Comparison of ENCODE assay signal across 9 cellular contexts in the genomic region with DNA sequence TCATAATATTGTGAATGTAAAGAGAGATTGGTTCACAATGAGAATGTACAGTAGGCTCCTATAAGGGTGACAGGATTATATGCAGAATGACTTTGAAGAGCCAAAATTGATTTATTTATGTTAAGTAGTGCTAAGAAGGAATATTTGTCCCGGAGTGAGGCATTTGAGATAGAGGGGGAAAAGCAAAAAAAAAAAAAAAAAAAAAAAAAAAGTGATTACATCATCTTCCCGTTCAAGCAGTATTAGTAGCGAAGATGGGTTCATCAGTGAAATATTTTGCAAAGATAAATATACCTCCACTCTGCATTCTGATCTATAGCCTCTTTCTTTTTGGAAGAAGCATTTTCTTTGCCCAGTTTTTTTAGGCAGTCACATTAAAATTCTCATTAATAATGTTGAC.
DNase-seq lines count a peak whose midpoint lies in the region; ATAC-seq and TF ChIP-seq lines count a peak whose summit lies in the region.
"Had no signal": no experiment of that assay in that cellular context is flagged by ENCODE, and none has a peak within 500 bp of the region (broad histone marks: within the 10 kb centered on the region; RNA-seq: fewer than 3 reads in every experiment).

No MANE protein-coding gene starts in this region.

- H3K27ac ChIP-seq in stomach: peak overlapping the region in 4 of 5 donors; percentile 83 to 95 (median 90)

- H3K27ac Mint-ChIP-seq in T-helper 2 cell treated with Interferon-gamma antibody and Interleukin-4, amounts not matched to agents 5 μg/mL and 100 μg/mL, for 36 hours: no peak overlapping the region
- H3K27ac Mint-ChIP-seq in activated naive CD8-positive, alpha-beta T cell treated with anti-CD3 and anti-CD28 coated beads, Interleukin-2, amount 10 ng/mL, durations not matched to agents 7 days and 5 days: no peak overlapping the region

- intact Hi-C loops in stomach (cut with DNase I; ENCODE audit: low total_unique reads): loop anchor here (10.0 kb wide), 1 partner anchor 175 kb away; no protein-coding TSS in a partner anchor

- peaks cover 68% of the 10 kb centered on the region for H3K4me1 Mint-ChIP-seq in T-helper 2 cell treated with Interferon-gamma antibody and Interleukin-4, amounts not matched to agents 5 μg/mL and 100 μg/mL, for 36 hours (ENCODE audit: low read depth)
- H3K4me1 Mint-ChIP-seq in activated naive CD8-positive, alpha-beta T cell treated with anti-CD3 and anti-CD28 coated beads, Interleukin-2, amount 10 ng/mL, durations not matched to agents 7 days and 5 days: peaks cover 58% of the 10 kb centered on the region

- no peaks in the 10 kb centered on the region for H3K9me3 Mint-ChIP-seq in T-helper 2 cell treated with Interferon-gamma antibody and Interleukin-4, amounts not matched to agents 5 μg/mL and 100 μg/mL, for 36 hours
- no peaks in the 10 kb centered on the region for H3K9me3 Mint-ChIP-seq in activated naive CD8-positive, alpha-beta T cell treated with anti-CD3 and anti-CD28 coated beads, Interleukin-2, amount 10 ng/mL, durations not matched to agents 7 days and 5 days

- peak overlapping the region; percentile 85 for H3K4me3 Mint-ChIP-seq in T-helper 2 cell treated with Interferon-gamma antibody and Interleukin-4, amounts not matched to agents 5 μg/mL and 100 μg/mL, for 36 hours
- H3K4me3 Mint-ChIP-seq in activated naive CD8-positive, alpha-beta T cell treated with anti-CD3 and anti-CD28 coated beads, Interleukin-2, amount 10 ng/mL, durations not matched to agents 7 days and 5 days: peak overlapping the region; percentile 96

- H3K4me3 ChIP-seq in stomach: peak overlapping the region in 3 of 4 donors; percentile 51 to 61 (median 52)
- H3K4me3 ChIP-seq: HAP-1 had no signal

- ATAC-seq in activated naive CD8-positive, alpha-beta T cell treated with anti-CD3 and anti-CD28 coated beads, Interleukin-2, amount 10 ng/mL, durations not matched to agents 7 days and 5 days (ENCODE audit: low read depth): no peak
- ATAC-seq in activated CD4-positive, CD25-positive, alpha-beta regulatory T cell treated with anti-CD3 and anti-CD28 coated beads, Interleukin-2, amount 50 U/mL, for 24 hours: no peak
- ATAC-seq in HG02610 (IDR thresholded peaks at IDR 0.05; ENCODE audit: unreplicated experiment) (no peak), GM21447 (IDR thresholded peaks at IDR 0.05; ENCODE audit: unreplicated experiment) (no peak)

- H3K36me3 Mint-ChIP-seq in T-helper 2 cell treated with Interferon-gamma antibody and Interleukin-4, amounts not matched to agents 5 μg/mL and 100 μg/mL, for 36 hours (ENCODE audit: low read depth): peaks cover 52% of the 10 kb centered on the region
- H3K36me3 Mint-ChIP-seq in activated naive CD8-positive, alpha-beta T cell treated with anti-CD3 and anti-CD28 coated beads, Interleukin-2, amount 10 ng/mL, durations not matched to agents 7 days and 5 days: peaks cover 23% of the 10 kb centered on the region

- POLR2A ChIA-PET in activated naive CD8-positive, alpha-beta T cell treated with anti-CD3 and anti-CD28 coated beads, Interleukin-2, amount 10 ng/mL, durations not matched to agents 7 days and 5 days (lab: Charles Lee): no interaction called here

- TF ChIP-seq POLR2A in stomach (IDR thresholded peaks at IDR 0.05): no peak

- no peaks in the 10 kb centered on the region for H3K9me3 ChIP-seq in stomach
- H3K9me3 ChIP-seq: HAP-1 had no signal

- 41 to 58% (median 44%) methylated on average over 3 of the region's 3 CpGs for WGBS in stomach, 5 donors

- peaks cover 15 to 27% (median 25%) of the 10 kb centered on the region in 4 donors for H3K36me3 ChIP-seq in stomach
- H3K36me3 ChIP-seq: HAP-1 had no signal

- H3K27me3 Mint-ChIP-seq in T-helper 2 cell treated with Interferon-gamma antibody and Interleukin-4, amounts not matched to agents 5 μg/mL and 100 μg/mL, for 36 hours (ENCODE audit: low read depth): no peaks in the 10 kb centered on the region
- H3K27me3 Mint-ChIP-seq in activated naive CD8-positive, alpha-beta T cell treated with anti-CD3 and anti-CD28 coated beads, Interleukin-2, amount 10 ng/mL, durations not matched to agents 7 days and 5 days: no peaks in the 10 kb centered on the region

- TF ChIP-seq EP300 in stomach (IDR thresholded peaks at IDR 0.05): no peak

- no peak for DNase-seq in T-helper 2 cell treated with Interferon-gamma antibody and Interleukin-4, amounts not matched to agents 5 μg/mL and 100 μg/mL, for 36 hours (ENCODE audit: low spot score)
- DNase-seq in T-helper 2 cell: no peak
- no peak for DNase-seq in activated naive CD8-positive, alpha-beta T cell treated with anti-CD3 and anti-CD28 coated beads, Interleukin-2, amount 10 ng/mL, durations not matched to agents 7 days and 5 days
- peak; percentile 42 for DNase-seq in left kidney (ENCODE audit: low read depth, low spot score)
- DNase-seq in stomach: no peak

- no peaks in the 10 kb centered on the region for H3K27me3 ChIP-seq in stomach

- H3K4me1 ChIP-seq in stomach: peaks cover 47 to 79% (median 69%) of the 10 kb centered on the region in 4 donors
- H3K4me1 ChIP-seq: HAP-1 had no signal

- TF ChIP-seq CTCF in stomach (IDR thresholded peaks at IDR 0.05): no peak
